In genomic region chr11:95037356-95038035, GRCh38 we compare ENCODE assay signal across 12 cellular contexts. TPM values are rescaled to one million over a fixed set of nuclear protein-coding genes. Genes with fewer than 3 reads are reported as not detected.
DNase-seq lines count a peak whose midpoint lies in the region; ATAC-seq, FAIRE-seq and TF ChIP-seq lines count a peak whose summit lies in the region.
"Not testable (repeated sequence)": the region's sequence is repeated elsewhere in the genome, so short reads cannot be mapped to it uniquely, and the experiment has no call there.
"Had no signal": no experiment of that assay in that cellular context is flagged by ENCODE, and none has a peak within 500 bp of the region (broad histone marks: within the 10 kb centered on the region; RNA-seq: fewer than 3 reads in every experiment).

No MANE protein-coding gene starts in this region.

- not testable (repeated sequence) for H3K36me3 ChIP-seq in endothelial cell of umbilical vein (ENCODE audit: control insufficient read depth in 2 of 2, extremely low read depth in 1 of 2, insufficient read depth in 2 of 2, low read length in 2 of 2); heart right ventricle; spleen; urinary bladder (ENCODE audit: insufficient read depth)

- CTCF ChIA-PET in activated CD8-positive, alpha-beta T cell treated with anti-CD3 and anti-CD28 coated beads, Interleukin-2, amount 10 ng/mL, durations not matched to agents 7 days and 5 days (lab: Charles Lee), result interaction anchor here (1.4 kb wide), 1 partner anchor 28 kb away, joined by 4 read pairs; no protein-coding TSS in a partner anchor
- CTCF ChIA-PET in endothelial cell of umbilical vein (lab: Charles Lee), result interaction anchor here (1.0 to 1.5 kb wide), 4 partner anchors 29 to 1389 kb away, joined by 3 to 4 read pairs (median 3); partner anchors contain the start of gene SRSF8

- H3K4me1 Mint-ChIP-seq in activated CD8-positive, alpha-beta T cell treated with anti-CD3 and anti-CD28 coated beads, Interleukin-2, amount 10 ng/mL, durations not matched to agents 7 days and 5 days (ENCODE audit: low read depth); memory B cell: not testable (repeated sequence)

- TF ChIP-seq CTCF in endothelial cell of umbilical vein (IDR thresholded peaks at IDR 0.05; ENCODE audit: extremely low read depth in 1 of 2, insufficient read depth in 1 of 2, low read depth in 1 of 2, low read length in 2 of 2) (peak; percentile 5 to 42), heart right ventricle (IDR thresholded peaks at IDR 0.05) (peak in 3 of 9 donors; percentile 14 to 32 (median 18)), spleen (IDR thresholded peaks at IDR 0.05 in 8 of 11, conservative IDR thresholded peaks at IDR 0.05 in 3 of 11) (peak in 1 of 11 experiments; percentile 23)

- H2AFZ ChIP-seq in endothelial cell of umbilical vein (ENCODE audit: low read depth, low read length), result peak overlapping the region; percentile 91

- not testable (repeated sequence) for H3K27me3 ChIP-seq in endothelial cell of umbilical vein (ENCODE audit: control insufficient read depth in 2 of 2, insufficient read depth in 2 of 2, low read length in 2 of 2)
- H3K27me3 ChIP-seq in heart right ventricle (peaks cover 0 to 39% (median 30%) of the 10 kb centered on the region in 7 donors), spleen (replicated peaks in 1 of 7) (peaks cover 0 to 33% (median 14%) of the 10 kb centered on the region in 7 donors)

- FAIRE-seq in endothelial cell of umbilical vein (lab: Jason Lieb, UNC), result not testable (repeated sequence)

- not testable (repeated sequence) for H3K9ac ChIP-seq in endothelial cell of umbilical vein (replicated peaks; ENCODE audit: extremely low read depth, insufficient read depth, low read length)

- H3K27ac Mint-ChIP-seq in activated CD8-positive, alpha-beta T cell treated with anti-CD3 and anti-CD28 coated beads, Interleukin-2, amount 10 ng/mL, durations not matched to agents 7 days and 5 days; memory B cell: not testable (repeated sequence)

- H3K9me1 ChIP-seq in endothelial cell of umbilical vein (replicated peaks; ENCODE audit: control insufficient read depth, extremely low read depth, insufficient read depth, low read length), result not testable (repeated sequence)

- dilution Hi-C loops in endothelial cell of umbilical vein (cut with MboI; ENCODE audit: extremely low pct_ligation_motif_present, low sequenced_read_pairs), result not testable (repeated sequence)

- DNase-seq in DMS114 treated with DMSO at 0.1 percent for 48 hours (lab: John Stamatoyannopoulos, UW; ENCODE audit: unreplicated experiment), result peak; percentile 7
- peak; percentile 14 for DNase-seq in activated CD8-positive, alpha-beta T cell treated with anti-CD3 and anti-CD28 coated beads, Interleukin-2, amount 10 ng/mL, durations not matched to agents 7 days and 5 days
- DNase-seq in astrocyte of the hippocampus (ENCODE audit: low read depth, low spot score), result peak; percentile 9
- peak; percentile 34 for DNase-seq in endothelial cell of umbilical vein (ENCODE audit: low read depth, low spot score)
- DNase-seq in heart right ventricle, result peak in 1 of 2 donors; percentile 29
- not testable (repeated sequence) for DNase-seq in memory B cell (ENCODE audit: low spot score in 2 of 2)
- DNase-seq in spleen, result peak; percentile 80

- peak overlapping the region; percentile 61 for H3K4me2 ChIP-seq in endothelial cell of umbilical vein (ENCODE audit: insufficient read depth, low read length)

- ATAC-seq in activated CD8-positive, alpha-beta T cell treated with anti-CD3 and anti-CD28 coated beads, Interleukin-2, amount 10 ng/mL, durations not matched to agents 7 days and 5 days, result peak; percentile 60
- ATAC-seq in heart right ventricle, result peak in 7 of 8 donors; percentile 26 to 75 (median 67)
- peak; percentile 38 for ATAC-seq in memory B cell (ENCODE audit: low read depth)

- H3K9me3 Mint-ChIP-seq in activated CD8-positive, alpha-beta T cell treated with anti-CD3 and anti-CD28 coated beads, Interleukin-2, amount 10 ng/mL, durations not matched to agents 7 days and 5 days (ENCODE audit: insufficient read depth); memory B cell: not testable (repeated sequence)

- H3K4me3 ChIP-seq in endothelial cell of umbilical vein (replicated peaks in 1 of 3; ENCODE audit: insufficient read depth in 1 of 3, low read depth in 1 of 3, low read length in 3 of 3) (peak overlapping the region in 2 of 3 experiments; percentile 35 to 41), heart right ventricle (peak overlapping the region in 9 of 10 donors; percentile 17 to 54 (median 49)), spleen (peak overlapping the region; percentile 3 to 61 (median 22)), urinary bladder (ENCODE audit: low read depth, low read length) (peak overlapping the region; percentile 34)

- peaks cover 23% of the 10 kb centered on the region for H3K27me3 Mint-ChIP-seq in activated CD8-positive, alpha-beta T cell treated with anti-CD3 and anti-CD28 coated beads, Interleukin-2, amount 10 ng/mL, durations not matched to agents 7 days and 5 days (ENCODE audit: low read depth)
- H3K27me3 Mint-ChIP-seq in memory B cell, result peaks cover 12% of the 10 kb centered on the region

- BruUV-seq in endothelial cell of umbilical vein (replicated peaks; lab: Mats Ljungman, UMichigan), result TSS peak; percentile 14

- WGBS in heart right ventricle, 2 donors, result 9 to 14% methylated on average over 71 of the region's 71 CpGs
- 22 to 54% (median 38%) methylated on average over 18 to 71 of the region's 71 CpGs for WGBS in spleen, 5 donors
- WGBS in urinary bladder, result 17% methylated on average over 71 of the region's 71 CpGs

- not testable (repeated sequence) for H3K27ac ChIP-seq in endothelial cell of umbilical vein (ENCODE audit: insufficient read depth, low read depth, low read length); heart right ventricle; urinary bladder (ENCODE audit: low read depth)
- peak overlapping the region in 1 of 8 donors; percentile 14 for H3K27ac ChIP-seq in spleen

- not testable (repeated sequence) for TF ChIP-seq POLR2A in endothelial cell of umbilical vein (IDR thresholded peaks at IDR 0.05; ENCODE audit: low read depth, low read length); spleen (IDR thresholded peaks at IDR 0.05)

- H3K9me3 ChIP-seq in endothelial cell of umbilical vein (replicated peaks; ENCODE audit: control insufficient read depth, insufficient read depth, low read length); heart right ventricle; spleen: not testable (repeated sequence)

- H3K36me3 Mint-ChIP-seq in activated CD8-positive, alpha-beta T cell treated with anti-CD3 and anti-CD28 coated beads, Interleukin-2, amount 10 ng/mL, durations not matched to agents 7 days and 5 days (ENCODE audit: low read depth); memory B cell: not testable (repeated sequence)

- H3K4me3 Mint-ChIP-seq in activated CD8-positive, alpha-beta T cell treated with anti-CD3 and anti-CD28 coated beads, Interleukin-2, amount 10 ng/mL, durations not matched to agents 7 days and 5 days, result not testable (repeated sequence)
- H3K4me3 Mint-ChIP-seq in memory B cell, result peak overlapping the region; percentile 52

- intact Hi-C loops in endothelial cell of umbilical vein (cut with micrococcal nuclease); heart right ventricle (cut with DNase I); spleen (cut with DNase I; ENCODE audit: low total_unique reads): not testable (repeated sequence)

- H3K79me2 ChIP-seq in endothelial cell of umbilical vein (ENCODE audit: control insufficient read depth, insufficient read depth, low read length), result not testable (repeated sequence)

- not testable (repeated sequence) for H3K4me1 ChIP-seq in endothelial cell of umbilical vein (ENCODE audit: control insufficient read depth, extremely low read depth, insufficient read depth, low read length); heart right ventricle; spleen; urinary bladder (ENCODE audit: insufficient read depth)

- not testable (repeated sequence) for H4K20me1 ChIP-seq in endothelial cell of umbilical vein (replicated peaks; ENCODE audit: control insufficient read depth, extremely low read depth, insufficient read depth, low read length)

- POLR2A ChIA-PET in activated CD8-positive, alpha-beta T cell treated with anti-CD3 and anti-CD28 coated beads, Interleukin-2, amount 10 ng/mL, durations not matched to agents 7 days and 5 days (lab: Charles Lee); endothelial cell of umbilical vein (lab: Charles Lee): not testable (repeated sequence)

RNA-seq across cellular contexts. Expression of gene KDM4F, which starts 11.7 kb away (rescaled TPM):
- not detected for total RNA-seq in activated CD8-positive, alpha-beta T cell treated with anti-CD3 and anti-CD28 coated beads, Interleukin-2, amount 10 ng/mL, durations not matched to agents 7 days and 5 days
- total RNA-seq in endothelial cell of umbilical vein (not detected in 2 replicates), heart right ventricle (not detected), spleen (not detected), urinary bladder (not detected)
- polyA plus RNA-seq in endothelial cell of umbilical vein (not detected in 2 replicates), heart right ventricle (not detected), spleen (not detected), urinary bladder (not detected)
- polyA plus RNA-seq in endothelial cell of umbilical vein (2011; cell fraction: cytosol; rRNA removed), result not detected in 2 replicates
- not detected in 2 replicates for polyA plus RNA-seq in endothelial cell of umbilical vein (2011; cell fraction: nucleus; rRNA removed)
- not detected in 2 replicates for polyA plus RNA-seq in endothelial cell of umbilical vein (2012)
- polyA minus RNA-seq in endothelial cell of umbilical vein, result not detected in 2 replicates
- polyA minus RNA-seq in endothelial cell of umbilical vein (2011; cell fraction: cytosol; rRNA and poly(A)+ RNA removed), result not detected
- not detected in 2 replicates for polyA minus RNA-seq in endothelial cell of umbilical vein (2011; cell fraction: nucleus; rRNA and poly(A)+ RNA removed)
- total RNA-seq: HFFc6, neural crest cell, sigmoid colon, WTC11 had no signal
- polyA plus RNA-seq: sigmoid colon had no signal

RNA-seq across cellular contexts. Expression of gene KDM4E, which starts 12.4 kb away (rescaled TPM):
- total RNA-seq in activated CD8-positive, alpha-beta T cell treated with anti-CD3 and anti-CD28 coated beads, Interleukin-2, amount 10 ng/mL, durations not matched to agents 7 days and 5 days, result not detected
- total RNA-seq in endothelial cell of umbilical vein (not detected in 2 replicates), heart right ventricle (not detected), spleen (not detected), urinary bladder (not detected)
- polyA plus RNA-seq in endothelial cell of umbilical vein (not detected in 2 replicates), heart right ventricle (not detected), spleen (not detected), urinary bladder (not detected)
- polyA plus RNA-seq in endothelial cell of umbilical vein (2011; cell fraction: cytosol; rRNA removed), result not detected in 2 replicates
- not detected in 2 replicates for polyA plus RNA-seq in endothelial cell of umbilical vein (2011; cell fraction: nucleus; rRNA removed)
- polyA plus RNA-seq in endothelial cell of umbilical vein (2012), result not detected in 2 replicates
- not detected in 2 replicates for polyA minus RNA-seq in endothelial cell of umbilical vein
- not detected for polyA minus RNA-seq in endothelial cell of umbilical vein (2011; cell fraction: cytosol; rRNA and poly(A)+ RNA removed)
- not detected in 2 replicates for polyA minus RNA-seq in endothelial cell of umbilical vein (2011; cell fraction: nucleus; rRNA and poly(A)+ RNA removed)
- total RNA-seq: HFFc6, neural crest cell, sigmoid colon, WTC11 had no signal
- polyA plus RNA-seq: sigmoid colon had no signal

RNA-seq across cellular contexts. Expression of gene SRSF8, which starts 29.2 kb away (rescaled TPM):
- total RNA-seq in activated CD8-positive, alpha-beta T cell treated with anti-CD3 and anti-CD28 coated beads, Interleukin-2, amount 10 ng/mL, durations not matched to agents 7 days and 5 days, result 10 to 100 TPM; 30.2 TPM
- total RNA-seq in endothelial cell of umbilical vein (29.2 and 31.3 TPM in 2 replicates), heart right ventricle (10 to 100 TPM; 17.1 to 28.0 (median 20.8) TPM), spleen (10 to 100 TPM; 38.1 to 63.9 (median 55.7) TPM), urinary bladder (30.2 TPM)
- polyA plus RNA-seq in endothelial cell of umbilical vein (19.5 and 21.9 TPM in 2 replicates), heart right ventricle (10 to 100 TPM; 19.9 to 27.7 TPM), spleen (10 to 100 TPM; 59.6 to 63.3 (median 62.6) TPM), urinary bladder (36.6 TPM)
- 19.8 and 25.2 TPM in 2 replicates for polyA plus RNA-seq in endothelial cell of umbilical vein (2011; cell fraction: cytosol; rRNA removed)
- polyA plus RNA-seq in endothelial cell of umbilical vein (2011; cell fraction: nucleus; rRNA removed), result 12.4 and 14.1 TPM in 2 replicates
- polyA plus RNA-seq in endothelial cell of umbilical vein (2012), result 25.8 and 39.4 TPM in 2 replicates
- 14.6 and 21.8 TPM in 2 replicates for polyA minus RNA-seq in endothelial cell of umbilical vein
- polyA minus RNA-seq in endothelial cell of umbilical vein (2011; cell fraction: cytosol; rRNA and poly(A)+ RNA removed), result 11.1 TPM
- polyA minus RNA-seq in endothelial cell of umbilical vein (2011; cell fraction: nucleus; rRNA and poly(A)+ RNA removed), result 7.4 and 9.9 TPM in 2 replicates

RNA-seq across cellular contexts. Expression of gene ENDOD1, which starts 52.1 kb away (rescaled TPM):
- total RNA-seq in activated CD8-positive, alpha-beta T cell treated with anti-CD3 and anti-CD28 coated beads, Interleukin-2, amount 10 ng/mL, durations not matched to agents 7 days and 5 days, result 10 to 100 TPM; 23.4 to 23.9 TPM
- total RNA-seq in endothelial cell of umbilical vein (17.1 and 20.5 TPM in 2 replicates), heart right ventricle (10 to 100 TPM in 7 of 10 donors, 1 to 10 TPM in 3; 7.4 to 15.0 (median 12.3) TPM), spleen (10 to 100 TPM; 34.3 to 80.5 (median 70.5) TPM), urinary bladder (34.3 TPM)
- polyA plus RNA-seq in endothelial cell of umbilical vein (10.2 and 10.5 TPM in 2 replicates), heart right ventricle (1 to 10 TPM; 3.7 to 9.9 TPM), spleen (10 to 100 TPM in 1 of 3 donors, 1 to 10 TPM in 2; 6.3 to 12.5 (median 9.8) TPM), urinary bladder (23.9 TPM)
- 9.6 and 10.0 TPM in 2 replicates for polyA plus RNA-seq in endothelial cell of umbilical vein (2011; cell fraction: cytosol; rRNA removed)
- polyA plus RNA-seq in endothelial cell of umbilical vein (2011; cell fraction: nucleus; rRNA removed), result 4.3 and 5.7 TPM in 2 replicates
- polyA plus RNA-seq in endothelial cell of umbilical vein (2012), result 10.9 and 19.9 TPM in 2 replicates
- 23.2 and 25.4 TPM in 2 replicates for polyA minus RNA-seq in endothelial cell of umbilical vein
- polyA minus RNA-seq in endothelial cell of umbilical vein (2011; cell fraction: cytosol; rRNA and poly(A)+ RNA removed), result 1.4 TPM
- polyA minus RNA-seq in endothelial cell of umbilical vein (2011; cell fraction: nucleus; rRNA and poly(A)+ RNA removed), result 5.6 and 7.8 TPM in 2 replicates
